13 cellular contexts compared by ENCODE assay signal in the genomic region with DNA sequence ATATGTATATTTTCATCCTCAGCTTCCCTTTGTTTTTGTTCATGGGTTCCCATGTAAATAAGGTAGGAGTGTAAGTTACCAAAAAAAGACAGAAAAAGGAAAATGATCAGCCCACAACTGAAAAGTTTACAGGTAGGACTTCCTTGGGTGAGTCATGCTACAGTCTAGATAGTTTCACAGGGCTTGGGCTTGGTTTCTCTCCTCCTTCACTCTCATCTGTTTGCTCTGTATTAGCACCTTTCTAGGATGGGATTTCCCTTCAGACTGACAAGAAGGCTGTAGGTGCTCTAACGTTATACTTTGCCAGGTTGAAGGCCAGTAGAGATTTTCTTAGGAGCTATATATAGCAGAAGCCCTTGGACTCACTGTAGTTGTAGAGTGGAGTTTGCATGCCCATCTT. TPM values are rescaled to one million over a fixed set of nuclear protein-coding genes. Genes with fewer than 3 reads are reported as not detected.
DNase-seq lines count a peak whose midpoint lies in the region; ATAC-seq lines count a peak whose summit lies in the region.
"Had no signal": no experiment of that assay in that cellular context is flagged by ENCODE, and none has a peak within 500 bp of the region (broad histone marks: within the 10 kb centered on the region; RNA-seq: fewer than 3 reads in every experiment).

No MANE protein-coding gene starts in this region.

- H3K27ac Mint-ChIP-seq in activated T-helper 17 cell treated with anti-CD3 and anti-CD28 coated beads, Interleukin-2, amount 50 U/mL, for 72 hours: no peak overlapping the region
- H3K27ac Mint-ChIP-seq: CD14-positive monocyte had no signal

- no peak overlapping the region for H3K4me3 Mint-ChIP-seq in activated T-helper 17 cell treated with anti-CD3 and anti-CD28 coated beads, Interleukin-2, amount 50 U/mL, for 72 hours
- H3K4me3 Mint-ChIP-seq: activated T-cell treated with anti-CD3 and anti-CD28 coated beads, Interleukin-2, amount 50 U/mL, for 4 hours; brain; CD14-positive monocyte had no signal

- no peaks in the 10 kb centered on the region for H3K4me1 Mint-ChIP-seq in activated T-helper 17 cell treated with anti-CD3 and anti-CD28 coated beads, Interleukin-2, amount 50 U/mL, for 72 hours
- H3K4me1 Mint-ChIP-seq: CD14-positive monocyte had no signal

- ATAC-seq in GM18867 (IDR thresholded peaks at IDR 0.05; ENCODE audit: unreplicated experiment) (peak; percentile 94), GM21447 (IDR thresholded peaks at IDR 0.05; ENCODE audit: unreplicated experiment) (peak; percentile 95), HG03066 (IDR thresholded peaks at IDR 0.05; ENCODE audit: low read depth, unreplicated experiment) (peak; percentile 84)
- peak; percentile 59 for ATAC-seq in activated T-helper 17 cell treated with anti-CD3 and anti-CD28 coated beads, Interleukin-2, amount 50 U/mL, for 72 hours (replicated peaks)
- ATAC-seq: HCT116 had no signal

- H3K36me3 Mint-ChIP-seq in activated T-helper 17 cell treated with anti-CD3 and anti-CD28 coated beads, Interleukin-2, amount 50 U/mL, for 72 hours (ENCODE audit: low read depth): no peaks in the 10 kb centered on the region
- H3K36me3 Mint-ChIP-seq: CD14-positive monocyte had no signal

- no peaks in the 10 kb centered on the region for H3K27me3 Mint-ChIP-seq in activated T-helper 17 cell treated with anti-CD3 and anti-CD28 coated beads, Interleukin-2, amount 50 U/mL, for 72 hours
- H3K27me3 Mint-ChIP-seq: brain had no signal

- no peaks in the 10 kb centered on the region for H3K9me3 Mint-ChIP-seq in activated T-helper 17 cell treated with anti-CD3 and anti-CD28 coated beads, Interleukin-2, amount 50 U/mL, for 72 hours
- H3K9me3 Mint-ChIP-seq: activated T-cell treated with anti-CD3 and anti-CD28 coated beads, Interleukin-2, amount 50 U/mL, for 4 hours; brain had no signal

- DNase-seq in kidney glomerular epithelial cell (lab: John Stamatoyannopoulos, UW) (no peak), Kasumi-1 (lab: John Stamatoyannopoulos, UW) (no peak), activated T-cell treated with anti-CD3 and anti-CD28 coated beads for 4 hours (no peak), DMS153 treated with DMSO at 0.1 percent for 48 hours (lab: John Stamatoyannopoulos, UW; ENCODE audit: unreplicated experiment) (no peak)
- DNase-seq: activated T-cell treated with anti-CD3 and anti-CD28 coated beads, Interleukin-2, amount 50 U/mL, for 4 hours; thyroid gland had no signal

RNA-seq across cellular contexts. Expression of a gene that starts 57.9 kb away (rescaled TPM):
- 1 to 10 TPM in 1 of 2 donors, under 1 TPM in 1; 0.67 to 1.2 TPM for total RNA-seq in activated T-helper 17 cell treated with anti-CD3 and anti-CD28 coated beads, Interleukin-2, amount 50 U/mL, for 72 hours
